In genomic region chr12:122500685-122501488, GRCh38 we compare ENCODE assay signal across 8 cellular contexts. TPM values are rescaled to one million over a fixed set of nuclear protein-coding genes. Genes with fewer than 3 reads are reported as not detected.
DNase-seq lines count a peak whose midpoint lies in the region; ATAC-seq and TF ChIP-seq lines count a peak whose summit lies in the region.

Gene ZCCHC8, minus strand, starts transcription at chr12:122500932. Its CDS starts 92 bp downstream, at chr12:122500840.

- intact Hi-C loops in CD14-positive monocyte (cut with micrococcal nuclease), result loop anchor here in 1 of 2 donors (10.0 kb wide), 1 partner anchor 236 kb away; the partner anchor contains the start of gene VPS33A

- DNase-seq in CD14-positive monocyte (ENCODE audit: low spot score) (peak; percentile 95), NCI-H748 (lab: John Stamatoyannopoulos, UW; ENCODE audit: unreplicated experiment) (peak; percentile 98), dedifferentiated amniotic fluid mesenchymal stem cell (ENCODE audit: extremely low spot score) (peak; percentile 98), left lobe of liver (ENCODE audit: low spot score) (peak; percentile 98)
- DNase-seq in activated CD4-positive, alpha-beta T cell treated with anti-CD3 and anti-CD28 coated beads, Interleukin-2, amount 50 U/mL, for 1 hour, result peak; percentile 97
- peak; percentile 95 for DNase-seq in stimulated activated CD4-positive, alpha-beta T cell treated with anti-CD3 and anti-CD28 coated beads, Interleukin-2, amount 100 ng/mL, for 4 hours (ENCODE audit: low read depth)

- H3K9me3 Mint-ChIP-seq in CD14-positive monocyte, result peaks cover 0 to 2% (median 0%) of the 10 kb centered on the region in 7 donors

- no peak for TF ChIP-seq CTCF in CD14-positive monocyte (IDR thresholded peaks at IDR 0.05)

- H3K27ac Mint-ChIP-seq in CD14-positive monocyte, result peak within 1 kb of the TSS; percentile 95 to 99 (median 99)

- H3K27me3 Mint-ChIP-seq in CD14-positive monocyte (ENCODE audit: low read depth in 3 of 3), result peaks cover 0 to 2% (median 0%) of the 10 kb centered on the region in 3 donors

- H3K4me1 Mint-ChIP-seq in CD14-positive monocyte, result peaks cover 41% of the 10 kb centered on the region

- H3K4me3 Mint-ChIP-seq in CD14-positive monocyte, result peak within 1 kb of the TSS; percentile 95 to 98

- peaks cover 28 to 42% of the 10 kb centered on the region in 2 donors for H3K36me3 Mint-ChIP-seq in CD14-positive monocyte

- ATAC-seq in GM19351 (IDR thresholded peaks at IDR 0.05; ENCODE audit: unreplicated experiment) (peak; percentile 86), HG03521 (IDR thresholded peaks at IDR 0.05; ENCODE audit: unreplicated experiment) (peak; percentile 95), left lobe of liver (peak; percentile 97)

RNA-seq across cellular contexts. Expression of gene ZCCHC8, which starts in this region (rescaled TPM):
- 1 to 10 TPM; 2.5 to 5.4 TPM for polyA plus RNA-seq in CD14-positive monocyte
- total RNA-seq in left lobe of liver, result 9.9 TPM

Comparison
In these comparisons a context has a peak if more than half of its experiments do, and no peak if none do; other contexts are left out.
1. Peak in every context shown above with its lines: DNase-seq and ATAC-seq.